ENCODE assay signal across 25 cellular contexts in genomic region chr20:24776755-24777271, GRCh38.
"Had no signal": no experiment of that assay in that cellular context is flagged by ENCODE, and none has a peak within 500 bp of the region (broad histone marks: within the 10 kb centered on the region; RNA-seq: fewer than 3 reads in every experiment).

No MANE protein-coding gene starts in this region.

- ATAC-seq: activated CD4-positive, alpha-beta T cell treated with anti-CD3 and anti-CD28 coated beads for 36 hours; body of pancreas; esophagus mucosa; left ventricle myocardium superior; stimulated activated naive CD8-positive, alpha-beta T cell treated with anti-CD3 and anti-CD28 coated beads, Interleukin-15, Interleukin-2, amounts not matched to agents 100 U/mL and 50 U/mL, for 24 hours had no signal

- H3K36me3 Mint-ChIP-seq: activated naive CD4-positive, alpha-beta T cell treated with anti-CD3 and anti-CD28 coated beads, Interleukin-2, amount 50 U/mL, for 24 hours; immature natural killer cell; neural progenitor cell had no signal

- H3K4me3 ChIP-seq: body of pancreas, hepatocyte, neural progenitor cell, uterus had no signal

- H3K9me3 ChIP-seq: body of pancreas, uterus had no signal

- H3K27me3 ChIP-seq: body of pancreas, hepatocyte, neural progenitor cell, uterus had no signal

- H3K27ac Mint-ChIP-seq: activated B cell treated with CpG ODN at 0.5 μM for 24 hours; activated CD4-positive, alpha-beta T cell treated with anti-CD3 and anti-CD28 coated beads for 36 hours; activated naive CD4-positive, alpha-beta T cell treated with anti-CD3 and anti-CD28 coated beads, Interleukin-2, amount 50 U/mL, for 24 hours; activated T-helper 1 cell treated with anti-CD3 and anti-CD28 coated beads, Interleukin-12 subunit alpha, Interleukin-12 subunit beta, Interleukin-2, Interleukin-4 antibody, amounts not matched to agents 30 ng/mL and 10 ng/mL and 1 ng/mL, durations not matched to agents 14 hours and 24 hours and 36 hours; neural progenitor cell; T-helper 1 cell treated with Interleukin-12 subunit alpha and Interleukin-12 subunit beta and Interleukin-4 antibody, amounts not matched to agents 30 μg/mL and 1 μg/mL, for 36 hours had no signal

- H3K4me1 Mint-ChIP-seq: activated naive CD4-positive, alpha-beta T cell treated with anti-CD3 and anti-CD28 coated beads, Interleukin-2, amount 50 U/mL, for 24 hours; immature natural killer cell; neural progenitor cell had no signal

- H3K36me3 ChIP-seq: neural progenitor cell, uterus had no signal

- H3K4me3 Mint-ChIP-seq: activated B cell treated with CpG ODN at 0.5 μM for 24 hours; activated CD4-positive, alpha-beta T cell treated with anti-CD3 and anti-CD28 coated beads for 36 hours; activated naive CD4-positive, alpha-beta T cell treated with anti-CD3 and anti-CD28 coated beads, Interleukin-2, amount 50 U/mL, for 24 hours; activated T-helper 1 cell treated with anti-CD3 and anti-CD28 coated beads, Interleukin-12 subunit alpha, Interleukin-12 subunit beta, Interleukin-2, Interleukin-4 antibody, amounts not matched to agents 30 ng/mL and 10 ng/mL and 1 ng/mL, durations not matched to agents 14 hours and 24 hours and 36 hours; immature natural killer cell; T-helper 1 cell treated with Interleukin-12 subunit alpha and Interleukin-12 subunit beta and Interleukin-4 antibody, amounts not matched to agents 30 μg/mL and 1 μg/mL, for 36 hours had no signal

- FAIRE-seq: endothelial cell of umbilical vein had no signal

- H3K4me1 ChIP-seq: neural progenitor cell, uterus had no signal

- H3K9ac ChIP-seq: neural progenitor cell had no signal

- DNase-seq: activated B cell treated with CpG ODN at 0.5 μM for 24 hours; activated CD4-positive, alpha-beta T cell treated with anti-CD3 and anti-CD28 coated beads for 36 hours; activated CD4-positive, alpha-beta T cell treated with anti-CD3 and anti-CD28 coated beads, Interleukin-2, amount 50 U/mL, for 4 hours; activated CD8-positive, alpha-beta memory T cell treated with anti-CD3 and anti-CD28 coated beads, Interleukin-2, amount 50 U/mL, for 48 hours; activated gamma-delta T cell treated with Interleukin-2 at 50 U/mL for 16 hours; caudate nucleus; dermis blood vessel endothelial cell; effector memory CD4-positive, alpha-beta T cell; foreskin melanocyte; immature natural killer cell; left ventricle myocardium superior; stimulated activated CD4-positive, alpha-beta T cell treated with anti-CD3 and anti-CD28 coated beads, Interleukin-4, amount 100 ng/mL, for 4 hours; stimulated activated naive CD8-positive, alpha-beta T cell treated with anti-CD3 and anti-CD28 coated beads, Interleukin-15, Interleukin-2, amounts not matched to agents 100 U/mL and 50 U/mL, for 24 hours; substantia nigra; T1000; trophoblast cell; uterus had no signal

- H3K27ac ChIP-seq: body of pancreas, hepatocyte, neural progenitor cell, uterus had no signal
